Comparison of ENCODE assay signal across 11 cellular contexts in genomic region chr19:22446605-22447004, GRCh38. TPM values are rescaled to one million over a fixed set of nuclear protein-coding genes. Genes with fewer than 3 reads are reported as not detected.
"Had no signal": no experiment of that assay in that cellular context is flagged by ENCODE, and none has a peak within 500 bp of the region (broad histone marks: within the 10 kb centered on the region; RNA-seq: fewer than 3 reads in every experiment).

No MANE protein-coding gene starts in this region.

- H3K4me1 Mint-ChIP-seq: GM23338, H9 had no signal

- H3K9ac ChIP-seq: GM23248 had no signal

- H3K27ac Mint-ChIP-seq: GM23338, H9, HFFc6 had no signal

- H3K27ac ChIP-seq: GM23248 had no signal

- H3K4me2 ChIP-seq: GM23338 had no signal

- H2AFZ ChIP-seq: GM23248, GM23338 had no signal

- H3K4me3 ChIP-seq: GM23248, GM23338, HAP-1 had no signal

- ATAC-seq: GM23338, HCT116 had no signal

- FAIRE-seq: H1, H54 had no signal

- H3K36me3 ChIP-seq: HAP-1 had no signal

- H3K4me1 ChIP-seq: HAP-1 had no signal

- DNase-seq: GM23248, GOT3, H7, H9, HCEC 1CT, HFFc6 had no signal

- H3K9me3 ChIP-seq: HAP-1 had no signal

- H3K4me3 Mint-ChIP-seq: GM23338, H9, HFFc6 had no signal

RNA-seq across cellular contexts. Expression of gene ZNF98, which starts 24.5 kb away (rescaled TPM):
- total RNA-seq: GM23248, GM23338, H1, H7, H9, HFFc6 had no signal
- polyA plus RNA-seq: GM23248, GM23338, H1 had no signal
